Comparison of ENCODE assay signal across 7 cellular contexts in the genomic region with DNA sequence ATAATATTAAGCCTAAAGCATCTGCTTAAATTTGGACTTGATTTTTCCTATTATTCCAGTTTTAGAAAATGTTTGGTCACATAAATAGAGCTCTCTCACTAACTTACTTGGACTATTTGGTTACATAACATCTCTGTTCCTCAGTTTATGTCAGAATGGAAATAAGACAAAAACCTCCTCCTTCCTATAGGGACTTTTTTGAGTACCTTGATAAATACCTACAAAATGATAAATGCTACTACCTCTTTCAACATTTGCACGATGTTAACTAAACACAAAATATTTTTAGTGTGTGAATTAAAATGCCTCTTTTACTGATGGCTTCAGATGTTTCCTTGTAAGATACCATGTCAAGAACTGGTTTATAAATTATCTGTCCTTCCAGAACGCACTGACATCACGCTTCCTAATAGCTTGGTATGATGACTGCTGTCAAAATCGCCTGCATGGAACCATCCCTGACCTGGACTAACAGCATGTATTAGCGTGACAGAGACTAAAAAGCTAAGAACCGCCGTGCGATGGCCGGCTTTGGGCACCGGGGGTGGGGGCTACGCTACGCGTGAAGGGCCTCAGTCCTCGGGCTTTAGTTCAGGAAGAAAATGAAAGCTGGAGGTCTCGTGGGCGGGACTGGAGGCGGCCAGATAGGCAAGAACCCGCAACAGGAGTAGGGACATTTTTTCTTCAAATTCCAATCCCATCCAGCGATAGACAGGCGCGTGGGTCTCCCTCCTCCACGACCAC.
A peak's percentile ranks its signal among the peaks of the same experiment; 100 is the strongest.
DNase-seq lines count a peak whose midpoint lies in the region; ATAC-seq and TF ChIP-seq lines count a peak whose summit lies in the region.

No MANE protein-coding gene starts in this region.

- peak overlapping the region; percentile 42; the same call in 1 of the 2 replicates for H3K4me3 ChIP-seq in GM08714 (ENCODE audit: low read length)
- peak overlapping the region; percentile 98 for H3K4me3 ChIP-seq in hepatocyte
- peak overlapping the region; percentile 78 for H3K4me3 ChIP-seq in skeletal muscle cell (ENCODE audit: low read depth, low read length)

- no peaks in the 10 kb centered on the region for H3K79me2 ChIP-seq in hepatocyte

- H3K4me1 Mint-ChIP-seq in activated naive CD8-positive, alpha-beta T cell (ENCODE audit: low read depth): peaks cover 13% of the 10 kb centered on the region

- H3K27me3 Mint-ChIP-seq in activated naive CD8-positive, alpha-beta T cell: peaks cover 37% of the 10 kb centered on the region

- no peak for TF ChIP-seq CTCF in hepatocyte (IDR thresholded peaks at IDR 0.05; ENCODE audit: poor library complexity)

- H3K27me3 ChIP-seq in hepatocyte: peaks cover 8% of the 10 kb centered on the region

- H3K36me3 ChIP-seq in hepatocyte (replicated peaks; ENCODE audit: insufficient read depth, low read depth): no peaks in the 10 kb centered on the region

- DNase-seq in HuH-7 (ENCODE audit: low spot score) (peak; percentile 50), hepatocyte (ENCODE audit: low spot score) (peak; percentile 58), skeletal muscle cell (ENCODE audit: low read depth) (no peak)
- no peak for DNase-seq in activated CD4-positive, alpha-beta T cell treated with anti-CD3 and anti-CD28 coated beads, Interleukin-2, amount 50 U/mL, for 48 hours

- no peaks in the 10 kb centered on the region for H3K9me3 ChIP-seq in hepatocyte (ENCODE audit: low read depth)

- H2AFZ ChIP-seq in hepatocyte: peak overlapping the region; percentile 100

- peak overlapping the region; percentile 100 for H3K4me2 ChIP-seq in hepatocyte

- peak overlapping the region; percentile 85 for H3K4me3 Mint-ChIP-seq in activated naive CD8-positive, alpha-beta T cell

- ATAC-seq in HG03175 (IDR thresholded peaks at IDR 0.05; ENCODE audit: unreplicated experiment): no peak

- no peaks in the 10 kb centered on the region for H3K36me3 Mint-ChIP-seq in activated naive CD8-positive, alpha-beta T cell

- H3K9me2 ChIP-seq in hepatocyte (replicated peaks; ENCODE audit: insufficient read depth): no peaks in the 10 kb centered on the region

- peak overlapping the region; percentile 71 for H3K27ac ChIP-seq in hepatocyte

- WGBS in hepatocyte (ENCODE audit: low lambda C conversion rate, missing lambda C conversion rate): 10% methylated on average over 22 of the region's 22 CpGs

- H3K4me1 ChIP-seq in hepatocyte (ENCODE audit: insufficient read depth): peaks cover 4% of the 10 kb centered on the region

- no peak overlapping the region for H3K27ac Mint-ChIP-seq in activated naive CD8-positive, alpha-beta T cell

- H4K20me1 ChIP-seq in hepatocyte (ENCODE audit: insufficient read depth, poor library complexity, severe bottlenecking): no peaks in the 10 kb centered on the region

- H3K9me3 Mint-ChIP-seq in activated naive CD8-positive, alpha-beta T cell (ENCODE audit: low read depth): no peaks in the 10 kb centered on the region

Comparison
In these comparisons a context has a peak if more than half of its experiments do, and no peak if none do; other contexts are left out.
1. H3K4me3 ChIP-seq: peak in every context shown above with its lines; median percentile 98 in hepatocyte; 78 in skeletal muscle cell; 42 in GM08714.
2. DNase-seq: peak in HuH-7 (single experiment) and hepatocyte (single experiment); none in skeletal muscle cell (single experiment) and activated CD4-positive, alpha-beta T cell treated with anti-CD3 and anti-CD28 coated beads, Interleukin-2, amount 50 U/mL, for 48 hours (0 of 2).